ENCODE assay signal across 18 cellular contexts in genomic region chr7:1061180-1061579, GRCh38. TPM values are rescaled to one million over a fixed set of nuclear protein-coding genes. Genes with fewer than 3 reads are reported as not detected.
DNase-seq lines count a peak whose midpoint lies in the region; ATAC-seq and TF ChIP-seq lines count a peak whose summit lies in the region.
"Had no signal": no experiment of that assay in that cellular context is flagged by ENCODE, and none has a peak within 500 bp of the region (broad histone marks: within the 10 kb centered on the region; RNA-seq: fewer than 3 reads in every experiment).

No MANE protein-coding gene starts in this region.

- TF ChIP-seq POLR2A in vagina (IDR thresholded peaks at IDR 0.05), result no peak

- peaks cover 55% of the 10 kb centered on the region for H3K27me3 Mint-ChIP-seq in stimulated activated memory B cell treated with anti-CD40 and anti-IgM and Interleukin-4, amounts not matched to agents 10 μg/mL and 1 μg/mL and 100 μg/mL, for 72 hours

- POLR2A ChIA-PET in OCI-LY7 (lab: Charles Lee), result interaction anchor here (1.3 to 2.1 kb wide), 2 partner anchors 18 to 25 kb away, joined by 5 to 10 read pairs; no protein-coding TSS in a partner anchor

- H3K4me1 Mint-ChIP-seq in stimulated activated memory B cell treated with anti-CD40 and anti-IgM and Interleukin-4, amounts not matched to agents 10 μg/mL and 1 μg/mL and 100 μg/mL, for 72 hours, result peaks cover 66% of the 10 kb centered on the region

- H3K36me3 ChIP-seq in BLaER1, result peaks cover 16% of the 10 kb centered on the region
- H3K36me3 ChIP-seq in OCI-LY7 (ENCODE audit: insufficient read depth, low read length), result no peaks in the 10 kb centered on the region
- peaks cover 9% of the 10 kb centered on the region for H3K36me3 ChIP-seq in iPS-15b (ENCODE audit: control insufficient read depth, insufficient read depth, low read length)
- H3K36me3 ChIP-seq in vagina, result no peaks in the 10 kb centered on the region

- peaks cover 80% of the 10 kb centered on the region for H4K20me1 ChIP-seq in BLaER1
- H4K20me1 ChIP-seq in OCI-LY7 (ENCODE audit: insufficient read depth, low read length), result no peaks in the 10 kb centered on the region

- H2AFZ ChIP-seq in OCI-LY7 (ENCODE audit: low read length), result no peak overlapping the region

- TF ChIP-seq CTCF in OCI-LY7 (conservative IDR thresholded peaks at IDR 0.05; ENCODE audit: low read length) (no peak), vagina (IDR thresholded peaks at IDR 0.05) (no peak)

- H3K36me3 Mint-ChIP-seq in stimulated activated memory B cell treated with anti-CD40 and anti-IgM and Interleukin-4, amounts not matched to agents 10 μg/mL and 1 μg/mL and 100 μg/mL, for 72 hours, result peaks cover 41% of the 10 kb centered on the region
- H3K36me3 Mint-ChIP-seq: CD4-positive, CD25-positive, alpha-beta regulatory T cell had no signal

- H3K27me3 ChIP-seq in BLaER1, result no peaks in the 10 kb centered on the region
- H3K27me3 ChIP-seq in iPS-15b (ENCODE audit: control insufficient read depth, insufficient read depth, low read length), result no peaks in the 10 kb centered on the region
- H3K27me3 ChIP-seq in vagina, result no peaks in the 10 kb centered on the region

- H3K27ac Mint-ChIP-seq in stimulated activated memory B cell treated with anti-CD40 and anti-IgM and Interleukin-4, amounts not matched to agents 10 μg/mL and 1 μg/mL and 100 μg/mL, for 72 hours, result peak overlapping the region; percentile 97

- DNase-seq in OCI-LY7 (ENCODE audit: low spot score), result no peak
- DNase-seq in germinal center (ENCODE audit: low spot score), result no peak
- no peak for DNase-seq in UCSD-AML1 (lab: John Stamatoyannopoulos, UW; ENCODE audit: unreplicated experiment)
- no peak for DNase-seq in vagina (ENCODE audit: extremely low spot score in 2 of 2)
- DNase-seq: CD4-positive, CD25-positive, alpha-beta regulatory T cell; DMS53; HCEC 1CT; NCI-H146; NCI-H2081 treated with DMSO at 0.1 percent for 48 hours; NCI-H345; NCI-H526 treated with DMSO at 0.1 percent for 48 hours; NK-92 treated with Interleukin-12 subunit alpha and Interleukin-12 subunit beta, amount 100 ng/mL, for 24 hours; PC-3 had no signal

- intact Hi-C loops in OCI-LY7 (cut with micrococcal nuclease; ENCODE audit: unreplicated experiment), result no loop called here
- intact Hi-C loops in vagina (cut with DNase I), result no loop called here

- no peak overlapping the region for H3K27ac ChIP-seq in BLaER1
- H3K27ac ChIP-seq in OCI-LY7 (ENCODE audit: low read depth, low read length, poor library complexity, severe bottlenecking), result peak overlapping the region; percentile 66
- no peak overlapping the region for H3K27ac ChIP-seq in vagina
- H3K27ac ChIP-seq: A549 had no signal

- no peaks in the 10 kb centered on the region for H3K79me2 ChIP-seq in OCI-LY7 (ENCODE audit: insufficient read depth, low read depth, low read length)

- H3K9ac ChIP-seq in BLaER1 (peak overlapping the region; percentile 62), iPS-15b (ENCODE audit: low read depth, low read length) (peak overlapping the region; percentile 24)

- H3K9me3 Mint-ChIP-seq in stimulated activated memory B cell treated with anti-CD40 and anti-IgM and Interleukin-4, amounts not matched to agents 10 μg/mL and 1 μg/mL and 100 μg/mL, for 72 hours, result peaks cover 2% of the 10 kb centered on the region
- H3K9me3 Mint-ChIP-seq: CD4-positive, CD25-positive, alpha-beta regulatory T cell had no signal

- H3K4me1 ChIP-seq in BLaER1, result peaks cover 95% of the 10 kb centered on the region
- H3K4me1 ChIP-seq in OCI-LY7 (ENCODE audit: insufficient read depth, low read length, poor library complexity, severe bottlenecking), result peaks cover 77% of the 10 kb centered on the region
- peaks cover 3% of the 10 kb centered on the region for H3K4me1 ChIP-seq in iPS-15b (ENCODE audit: control insufficient read depth, insufficient read depth, low read length)
- peaks cover 56% of the 10 kb centered on the region for H3K4me1 ChIP-seq in vagina

- H3K4me3 ChIP-seq in BLaER1 (peak overlapping the region; percentile 44; the same call in 1 of the 2 replicates), OCI-LY7 (ENCODE audit: low read depth, low read length, poor library complexity, severe bottlenecking) (no peak overlapping the region), iPS-15b (ENCODE audit: low read depth, low read length) (no peak overlapping the region), vagina (no peak overlapping the region)
- H3K4me3 ChIP-seq: A549 had no signal

- BruUV-seq in OCI-LY7 (replicated peaks; lab: Mats Ljungman, UMichigan), result no TSS peak

- H3K9me3 ChIP-seq in BLaER1 (no peaks in the 10 kb centered on the region), OCI-LY7 (ENCODE audit: low read length) (no peaks in the 10 kb centered on the region), iPS-15b (ENCODE audit: control insufficient read depth, insufficient read depth, low read length) (no peaks in the 10 kb centered on the region), vagina (no peaks in the 10 kb centered on the region)
- H3K9me3 ChIP-seq: A549 had no signal

- peak overlapping the region; percentile 34 for H3K4me3 Mint-ChIP-seq in stimulated activated memory B cell treated with anti-CD40 and anti-IgM and Interleukin-4, amounts not matched to agents 10 μg/mL and 1 μg/mL and 100 μg/mL, for 72 hours

- peak overlapping the region; percentile 89 for H3K4me2 ChIP-seq in BLaER1
- peak overlapping the region; percentile 64 for H3K4me2 ChIP-seq in OCI-LY7 (ENCODE audit: low read length)
- H3K4me2 ChIP-seq: A549 had no signal

- H3K9me2 ChIP-seq in OCI-LY7 (ENCODE audit: insufficient read depth, low read length), result no peaks in the 10 kb centered on the region

- CTCF ChIA-PET in OCI-LY7 (lab: Charles Lee; ENCODE audit: unreplicated experiment), result no interaction called here

- ATAC-seq in stimulated activated memory B cell treated with anti-CD40 and anti-IgM and Interleukin-4, amounts not matched to agents 10 μg/mL and 1 μg/mL and 100 μg/mL, for 72 hours, result no peak
- no peak for ATAC-seq in HG03439 (IDR thresholded peaks at IDR 0.05; ENCODE audit: unreplicated experiment)
- ATAC-seq: A549, PC-3 had no signal

RNA-seq across cellular contexts. Expression of gene GPR146, which starts 16.8 kb away (rescaled TPM):
- total RNA-seq in OCI-LY7 (2014; rRNA removed; shearing (Covaris generic)), result 0.62 and 0.95 TPM in 2 replicates
- total RNA-seq in OCI-LY7 (2022) (0.77 and 3.3 TPM in 2 replicates), vagina (36.1 TPM)

RNA-seq across cellular contexts. Expression of gene GPER1, which starts 26.7 kb away (rescaled TPM):
- 22.9 and 34.9 TPM in 2 replicates for total RNA-seq in OCI-LY7 (2014; rRNA removed; shearing (Covaris generic))
- total RNA-seq in OCI-LY7 (2022), result 44.7 and 75.9 TPM in 2 replicates
- total RNA-seq in vagina, result 8.3 TPM
- total RNA-seq: CD4-positive, CD25-positive, alpha-beta regulatory T cell had no signal
